In the genomic region with DNA sequence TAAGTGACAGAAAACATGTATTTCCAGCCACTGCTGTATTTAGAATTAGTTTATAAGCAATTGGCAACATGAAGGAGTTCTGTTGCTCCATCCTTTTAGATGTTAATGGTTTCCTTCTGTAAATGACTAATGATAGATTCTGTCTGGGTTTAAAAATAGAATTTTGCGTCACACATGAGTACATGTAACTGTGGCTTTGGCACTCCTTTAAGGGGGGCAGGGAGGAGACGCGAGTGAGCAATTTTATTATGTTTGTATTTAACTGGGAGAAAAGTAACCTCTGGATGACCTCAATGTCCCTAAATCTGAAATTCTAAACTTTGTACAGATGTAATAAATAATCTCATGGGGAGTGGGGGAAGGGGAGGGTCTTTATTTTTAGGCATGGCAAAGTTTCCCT, we compare ENCODE assay signal across 9 cellular contexts.
DNase-seq lines count a peak whose midpoint lies in the region; ATAC-seq, FAIRE-seq and TF ChIP-seq lines count a peak whose summit lies in the region.
"Had no signal": no experiment of that assay in that cellular context is flagged by ENCODE, and none has a peak within 500 bp of the region (broad histone marks: within the 10 kb centered on the region; RNA-seq: fewer than 3 reads in every experiment).

No MANE protein-coding gene starts in this region.

- ATAC-seq in GM18520 (IDR thresholded peaks at IDR 0.05; ENCODE audit: unreplicated experiment) (peak; percentile 45), GM19455 (IDR thresholded peaks at IDR 0.05; ENCODE audit: unreplicated experiment) (no peak), GM19467 (IDR thresholded peaks at IDR 0.05; ENCODE audit: unreplicated experiment) (no peak)

- no peaks in the 10 kb centered on the region for H3K27me3 ChIP-seq in bronchial epithelial cell (ENCODE audit: control insufficient read depth, insufficient read depth, low read length)
- no peaks in the 10 kb centered on the region for H3K27me3 ChIP-seq in H7 (ENCODE audit: control insufficient read depth, insufficient read depth, low read length)

- H3K36me3 ChIP-seq in bronchial epithelial cell (ENCODE audit: control insufficient read depth, insufficient read depth, low read length) (peaks cover 1% of the 10 kb centered on the region), H7 (replicated peaks; ENCODE audit: control insufficient read depth, insufficient read depth, low read length) (no peaks in the 10 kb centered on the region; the same call in 1 of the 2 replicates)

- FAIRE-seq in bronchial epithelial cell (lab: Jason Lieb, UNC), result no peak

- DNase-seq in KG1 (lab: John Stamatoyannopoulos, UW) (peak; percentile 4), bronchial epithelial cell (ENCODE audit: low read depth) (peak; percentile 91), myocyte (ENCODE audit: low read depth) (peak; percentile 88), NCI-H2107 (lab: John Stamatoyannopoulos, UW) (no peak), H7 (no peak)

- TF ChIP-seq CTCF in bronchial epithelial cell (IDR thresholded peaks at IDR 0.05; ENCODE audit: insufficient read depth, low read length, severe bottlenecking), result no peak

- no peak overlapping the region for H3K4me3 ChIP-seq in bronchial epithelial cell (ENCODE audit: low read depth, low read length)
- no peak overlapping the region for H3K4me3 ChIP-seq in H7 (ENCODE audit: insufficient read depth, low read depth, low read length)
- H3K4me3 ChIP-seq: skin epidermis had no signal

Comparison
In these comparisons a context has a peak if more than half of its experiments do, and no peak if none do; other contexts are left out.
1. DNase-seq: peak in KG1 (single experiment), bronchial epithelial cell (single experiment) and myocyte (single experiment); none in NCI-H2107 (single experiment) and H7 (single experiment).